In genomic region chrX:12488220-12488619, GRCh38 we compare ENCODE assay signal across 14 cellular contexts.
"Had no signal": no experiment of that assay in that cellular context is flagged by ENCODE, and none has a peak within 500 bp of the region (broad histone marks: within the 10 kb centered on the region; RNA-seq: fewer than 3 reads in every experiment).

No MANE protein-coding gene starts in this region.

- DNase-seq: colonic mucosa; esophagus squamous epithelium; gastrocnemius medialis; heart right ventricle; islet precursor cell; left ventricle myocardium inferior; lower lobe of right lung; natural killer cell; ovary; right cardiac atrium; stimulated activated CD4-positive, alpha-beta T cell treated with anti-CD3 and anti-CD28 coated beads, Interleukin-2, amount 100 ng/mL, for 48 hours; stimulated activated naive CD4-positive, alpha-beta T cell treated with Interleukin-2 at 50 U/mL for 16 hours; trophoblast cell had no signal

- H3K4me3 ChIP-seq: colonic mucosa, esophagus squamous epithelium, gastrocnemius medialis, heart right ventricle, left ventricle myocardium inferior, lower lobe of right lung, ovary, smooth muscle cell had no signal

- ATAC-seq: gastrocnemius medialis, heart right ventricle, lower lobe of right lung, natural killer cell, right cardiac atrium had no signal
